In genomic region chr2:153074207-153074606, GRCh38 we compare ENCODE assay signal across 19 cellular contexts.
"Had no signal": no experiment of that assay in that cellular context is flagged by ENCODE, and none has a peak within 500 bp of the region (broad histone marks: within the 10 kb centered on the region; RNA-seq: fewer than 3 reads in every experiment).

No MANE protein-coding gene starts in this region.

- DNase-seq: activated CD4-positive, alpha-beta T cell treated with anti-CD3 and anti-CD28 coated beads for 48 hours; activated CD8-positive, alpha-beta memory T cell treated with anti-CD3 and anti-CD28 coated beads for 24 hours; activated naive CD4-positive, alpha-beta T cell treated with anti-CD3 and anti-CD28 coated beads, Interleukin-2, amount 50 U/mL, for 16 hours; adrenal gland; body of pancreas; cerebellar nuclear complex; endodermal cell; foreskin fibroblast; head of caudate nucleus; left ventricle myocardium inferior; mesenchymal stem cell; psoas muscle; sigmoid colon; stimulated activated naive CD4-positive, alpha-beta T cell; substantia nigra; trophoblast cell had no signal

- H3K9me3 Mint-ChIP-seq: endodermal cell, WTC11 had no signal

- ATAC-seq: body of pancreas, psoas muscle, WTC11 had no signal

- H3K36me3 Mint-ChIP-seq: WTC11 had no signal

- H3K4me3 ChIP-seq: adrenal gland, body of pancreas, left ventricle myocardium inferior, psoas muscle, sigmoid colon had no signal

- FAIRE-seq: islet of Langerhans had no signal

- H3K4me1 Mint-ChIP-seq: nephron, WTC11 had no signal

- H3K9me3 ChIP-seq: body of pancreas, left ventricle myocardium inferior, psoas muscle, sigmoid colon had no signal

- H3K27ac Mint-ChIP-seq: endodermal cell, nephron, WTC11 had no signal

- H3K27me3 ChIP-seq: adrenal gland, body of pancreas, sigmoid colon had no signal

- H3K4me3 Mint-ChIP-seq: endodermal cell, nephron, WTC11 had no signal

- H3K4me1 ChIP-seq: body of pancreas, left ventricle myocardium inferior, psoas muscle had no signal

- H3K36me3 ChIP-seq: adrenal gland, left ventricle myocardium inferior, sigmoid colon had no signal

- H3K27ac ChIP-seq: adrenal gland, body of pancreas, left ventricle myocardium inferior, psoas muscle, sigmoid colon had no signal
